Comparison of ENCODE assay signal across 20 cellular contexts in genomic region chr4:61385302-61385701, GRCh38.
"Had no signal": no experiment of that assay in that cellular context is flagged by ENCODE, and none has a peak within 500 bp of the region (broad histone marks: within the 10 kb centered on the region; RNA-seq: fewer than 3 reads in every experiment).

No MANE protein-coding gene starts in this region.

- H3K27ac Mint-ChIP-seq: immature natural killer cell; naive thymus-derived CD4-positive, alpha-beta T cell; type B pancreatic cell had no signal

- H3K4me3 Mint-ChIP-seq: immature natural killer cell; naive thymus-derived CD4-positive, alpha-beta T cell; type B pancreatic cell had no signal

- H3K9me3 Mint-ChIP-seq: type B pancreatic cell had no signal

- DNase-seq: effector memory CD4-positive, alpha-beta T cell; esophagus squamous epithelium; foreskin fibroblast; glutamatergic neuron; immature natural killer cell; kidney; left cardiac atrium; left ventricle myocardium inferior; lower lobe of right lung; naive thymus-derived CD4-positive, alpha-beta T cell; sigmoid colon; small intestine; stimulated activated CD4-positive, alpha-beta T cell treated with anti-CD3 and anti-CD28 coated beads, Interleukin-2, amount 100 ng/mL, for 48 hours; stimulated activated naive CD4-positive, alpha-beta T cell treated with Interleukin-2 at 50 U/mL for 16 hours; thyroid gland had no signal

- H3K4me3 ChIP-seq: esophagus squamous epithelium, gastroesophageal sphincter, left ventricle myocardium inferior, lower lobe of right lung, right atrium auricular region, sigmoid colon, thyroid gland had no signal

- H3K27ac ChIP-seq: epithelial cell of prostate, esophagus squamous epithelium, gastroesophageal sphincter, left ventricle myocardium inferior, lower lobe of right lung, neutrophil, right atrium auricular region, sigmoid colon, thyroid gland had no signal

- ATAC-seq: gastroesophageal sphincter; left cardiac atrium; lower lobe of right lung; naive thymus-derived CD4-positive, alpha-beta T cell had no signal

- H3K4me1 Mint-ChIP-seq: immature natural killer cell; naive thymus-derived CD4-positive, alpha-beta T cell had no signal

- H3K36me3 ChIP-seq: esophagus squamous epithelium, gastroesophageal sphincter, left ventricle myocardium inferior, lower lobe of right lung, neutrophil, right atrium auricular region, sigmoid colon, thyroid gland had no signal

- H3K27me3 Mint-ChIP-seq: naive thymus-derived CD4-positive, alpha-beta T cell; type B pancreatic cell had no signal

- H3K9me3 ChIP-seq: esophagus squamous epithelium, gastroesophageal sphincter, left ventricle myocardium inferior, lower lobe of right lung, neutrophil, right atrium auricular region, sigmoid colon, thyroid gland had no signal

- H3K4me1 ChIP-seq: esophagus squamous epithelium, gastroesophageal sphincter, lower lobe of right lung, right atrium auricular region, sigmoid colon, thyroid gland had no signal

- H3K27me3 ChIP-seq: esophagus squamous epithelium, gastroesophageal sphincter, neutrophil, right atrium auricular region, sigmoid colon, thyroid gland had no signal
